ENCODE assay signal across 8 cellular contexts in the genomic region with DNA sequence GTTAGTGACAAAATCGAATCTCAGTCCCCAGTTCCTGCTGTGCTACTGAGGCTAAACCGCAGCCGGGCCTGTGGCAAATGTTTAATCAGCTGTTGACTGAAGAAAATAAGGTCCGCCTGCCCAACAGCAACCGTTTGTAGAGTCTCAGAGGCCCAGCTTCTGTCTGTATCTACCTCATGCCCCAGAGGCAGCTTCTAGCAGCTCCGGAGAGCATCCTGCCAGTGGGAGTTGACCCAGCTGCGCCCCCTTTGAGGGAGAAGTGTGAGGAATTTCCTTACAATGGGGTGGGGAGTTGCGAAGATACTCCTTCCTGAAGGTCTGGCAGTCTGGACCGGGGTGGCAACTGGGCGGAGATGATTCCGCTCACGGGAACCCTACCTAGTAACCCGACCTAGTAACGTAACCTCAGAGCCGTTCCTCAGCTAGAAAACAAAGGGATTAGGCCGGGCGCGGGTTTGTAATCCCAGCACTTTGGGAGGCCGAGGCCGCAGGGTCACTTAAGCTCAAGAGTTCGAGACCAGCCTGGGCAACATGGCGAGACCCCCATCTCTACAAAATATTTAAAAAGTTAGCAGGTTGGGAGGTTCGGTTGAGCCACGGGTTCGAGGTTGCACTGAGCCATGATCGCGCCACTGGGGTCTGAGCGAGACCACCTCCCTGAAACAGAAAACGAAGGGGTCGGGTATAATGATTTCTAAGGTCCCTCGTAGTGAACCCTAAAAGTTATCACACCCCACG.
DNase-seq lines count a peak whose midpoint lies in the region; ATAC-seq and TF ChIP-seq lines count a peak whose summit lies in the region.

No MANE protein-coding gene starts in this region.

- peaks cover 31 to 32% of the 10 kb centered on the region in 2 experiments for H3K4me1 ChIP-seq in neutrophil (ENCODE audit: control insufficient read depth in 1 of 2, insufficient read depth in 1 of 2, low read depth in 1 of 2, low read length in 1 of 2)

- peaks cover 11% of the 10 kb centered on the region for H3K36me3 ChIP-seq in neutrophil

- no peaks in the 10 kb centered on the region for H3K27me3 ChIP-seq in neutrophil

- TF ChIP-seq CTCF in neutrophil (IDR thresholded peaks at IDR 0.05), result no peak

- no peak for ATAC-seq in GM18858 (IDR thresholded peaks at IDR 0.05; ENCODE audit: unreplicated experiment)

- DNase-seq in NCI-H1436 (lab: John Stamatoyannopoulos, UW) (peak; percentile 50), NCI-H1436 treated with DMSO at 0.1 percent for 48 hours (lab: John Stamatoyannopoulos, UW) (no peak), HPDE6-E6E7 (ENCODE audit: extremely low spot score) (peak; percentile 41), NOMO-1 treated with dmso at 0.1 percent for 144 hours (lab: John Stamatoyannopoulos, UW; ENCODE audit: unreplicated experiment) (peak; percentile 23), globus pallidus (ENCODE audit: low spot score) (peak; percentile 71)
- peak; percentile 77 for DNase-seq in activated effector memory CD4-positive, alpha-beta T cell treated with anti-CD3 and anti-CD28 coated beads, Interleukin-2, amount 50 U/mL, for 16 hours

- peak overlapping the region; percentile 90 for H3K27ac ChIP-seq in neutrophil

- H3K9me3 ChIP-seq in neutrophil, result no peaks in the 10 kb centered on the region

- H3K4me3 ChIP-seq in neutrophil (ENCODE audit: low read depth in 1 of 2, low read length in 1 of 2), result peak overlapping the region; percentile 94 to 100
